ENCODE assay signal across 33 cellular contexts in the genomic region with DNA sequence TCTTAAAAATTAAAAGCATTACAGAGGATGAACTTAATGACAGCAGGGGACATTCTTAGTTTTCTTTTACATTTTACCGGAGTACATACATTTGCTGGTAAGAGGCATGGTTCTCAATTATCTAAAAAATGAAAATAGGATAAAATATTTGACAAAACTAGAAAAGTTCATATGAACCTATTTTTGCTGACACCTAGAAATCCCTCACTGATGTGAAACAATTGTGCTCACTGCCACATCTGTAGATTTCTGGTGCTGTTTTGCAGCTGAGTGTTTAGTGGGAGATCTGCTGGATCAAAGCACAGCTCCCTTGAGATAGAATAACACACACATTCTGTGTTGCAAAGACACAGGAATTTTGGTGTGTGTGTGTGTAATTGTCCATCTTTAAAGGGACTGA.
"Had no signal": no experiment of that assay in that cellular context is flagged by ENCODE, and none has a peak within 500 bp of the region (broad histone marks: within the 10 kb centered on the region; RNA-seq: fewer than 3 reads in every experiment).

No MANE protein-coding gene starts in this region.

- H3K27ac ChIP-seq: adrenal gland, body of pancreas, epithelial cell of prostate, esophagus squamous epithelium, gastroesophageal sphincter, heart right ventricle, hepatocyte, WERI-Rb-1 had no signal

- H3K4me2 ChIP-seq: hepatocyte had no signal

- ATAC-seq: activated CD4-positive, CD25-positive, alpha-beta regulatory T cell treated with anti-CD3 and anti-CD28 coated beads, Interleukin-2, amount 50 U/mL, for 24 hours; activated CD8-positive, alpha-beta T cell treated with anti-CD3 and anti-CD28 coated beads for 36 hours; activated naive CD8-positive, alpha-beta T cell treated with anti-CD3 and anti-CD28 coated beads, Interleukin-2, amount 50 U/mL, for 24 hours; activated T-cell treated with anti-CD3 and anti-CD28 coated beads, Interleukin-2, amount 50 U/mL, for 4 hours; body of pancreas; effector memory CD8-positive, alpha-beta T cell; gastroesophageal sphincter; heart right ventricle had no signal

- H3K27me3 Mint-ChIP-seq: activated CD8-positive, alpha-beta T cell treated with anti-CD3 and anti-CD28 coated beads for 36 hours; activated naive CD4-positive, alpha-beta T cell treated with anti-CD3 and anti-CD28 coated beads, Interleukin-2, amount 50 U/mL, for 24 hours; activated naive CD8-positive, alpha-beta T cell treated with anti-CD3 and anti-CD28 coated beads for 36 hours; effector memory CD8-positive, alpha-beta T cell had no signal

- H3K27me3 ChIP-seq: adrenal gland, body of pancreas, esophagus squamous epithelium, gastroesophageal sphincter, heart right ventricle, hepatocyte had no signal

- DNase-seq: activated B cell treated with CpG ODN at 0.5 μM for 24 hours; activated CD4-positive, alpha-beta T cell treated with anti-CD3 and anti-CD28 coated beads for 48 hours; activated CD4-positive, alpha-beta T cell treated with anti-CD3 and anti-CD28 coated beads, Interleukin-2, amount 50 U/mL, for 1 hour; activated CD4-positive, alpha-beta T cell treated with anti-CD3 and anti-CD28 coated beads, Interleukin-2, amount 50 U/mL, for 48 hours; activated CD8-positive, alpha-beta memory T cell treated with anti-CD3 and anti-CD28 coated beads for 24 hours; activated CD8-positive, alpha-beta T cell treated with anti-CD3 and anti-CD28 coated beads for 36 hours; activated effector memory CD4-positive, alpha-beta T cell treated with anti-CD3 and anti-CD28 coated beads, Interleukin-2, amount 50 U/mL, for 16 hours; activated naive CD4-positive, alpha-beta T cell treated with anti-CD3 and anti-CD28 coated beads for 36 hours; activated naive CD8-positive, alpha-beta T cell treated with anti-CD3 and anti-CD28 coated beads for 36 hours; activated naive CD8-positive, alpha-beta T cell treated with anti-CD3 and anti-CD28 coated beads, Interleukin-2, amount 50 U/mL, for 24 hours; activated T-cell treated with anti-CD3 and anti-CD28 coated beads, Interleukin-2, amount 50 U/mL, for 4 hours; adrenal gland; amygdala; aorta; body of pancreas; caudate nucleus; cortex of kidney; dermis blood vessel endothelial cell; effector CD4-positive, alpha-beta T cell; effector memory CD8-positive, alpha-beta T cell; esophagus squamous epithelium; foreskin melanocyte; heart right ventricle; T1000; WERI-Rb-1 had no signal

- H3K36me3 ChIP-seq: adrenal gland, esophagus squamous epithelium, gastroesophageal sphincter, heart right ventricle, WERI-Rb-1 had no signal

- H3K4me1 ChIP-seq: adrenal gland, body of pancreas, esophagus squamous epithelium, gastroesophageal sphincter, heart right ventricle had no signal

- H2AFZ ChIP-seq: hepatocyte had no signal

- H3K4me1 Mint-ChIP-seq: activated B cell treated with CpG ODN at 0.5 μM for 24 hours; activated naive CD4-positive, alpha-beta T cell treated with anti-CD3 and anti-CD28 coated beads, Interleukin-2, amount 50 U/mL, for 24 hours; activated naive CD8-positive, alpha-beta T cell treated with anti-CD3 and anti-CD28 coated beads for 36 hours had no signal

- H3K4me3 ChIP-seq: adrenal gland, body of pancreas, esophagus squamous epithelium, gastroesophageal sphincter, heart right ventricle, hepatocyte had no signal

- H3K27ac Mint-ChIP-seq: activated B cell treated with CpG ODN at 0.5 μM for 24 hours; activated CD8-positive, alpha-beta T cell treated with anti-CD3 and anti-CD28 coated beads for 36 hours; activated naive CD4-positive, alpha-beta T cell treated with anti-CD3 and anti-CD28 coated beads for 36 hours; activated naive CD4-positive, alpha-beta T cell treated with anti-CD3 and anti-CD28 coated beads, Interleukin-2, amount 50 U/mL, for 24 hours; activated naive CD8-positive, alpha-beta T cell treated with anti-CD3 and anti-CD28 coated beads for 36 hours; activated naive CD8-positive, alpha-beta T cell treated with anti-CD3 and anti-CD28 coated beads, Interleukin-2, amount 50 U/mL, for 24 hours; activated T-helper 2 cell treated with anti-CD3 and anti-CD28 coated beads, Interferon-gamma antibody, Interleukin-2, Interleukin-4, amounts not matched to agents 10 μg/mL and 5 μg/mL and 100 μg/mL, durations not matched to agents 14 hours and 24 hours and 36 hours; T-helper 2 cell treated with Interferon-gamma antibody and Interleukin-4, amounts not matched to agents 5 μg/mL and 100 μg/mL, for 36 hours had no signal

- FAIRE-seq: colon had no signal

- H3K9me3 Mint-ChIP-seq: activated B cell treated with CpG ODN at 0.5 μM for 24 hours; activated naive CD4-positive, alpha-beta T cell treated with anti-CD3 and anti-CD28 coated beads for 36 hours; activated naive CD4-positive, alpha-beta T cell treated with anti-CD3 and anti-CD28 coated beads, Interleukin-2, amount 50 U/mL, for 24 hours had no signal

- H3K4me3 Mint-ChIP-seq: activated B cell treated with CpG ODN at 0.5 μM for 24 hours; activated CD8-positive, alpha-beta T cell treated with anti-CD3 and anti-CD28 coated beads for 36 hours; activated naive CD4-positive, alpha-beta T cell treated with anti-CD3 and anti-CD28 coated beads for 36 hours; activated naive CD4-positive, alpha-beta T cell treated with anti-CD3 and anti-CD28 coated beads, Interleukin-2, amount 50 U/mL, for 24 hours; activated naive CD8-positive, alpha-beta T cell treated with anti-CD3 and anti-CD28 coated beads for 36 hours; activated naive CD8-positive, alpha-beta T cell treated with anti-CD3 and anti-CD28 coated beads, Interleukin-2, amount 50 U/mL, for 24 hours; activated T-cell treated with anti-CD3 and anti-CD28 coated beads, Interleukin-2, amount 50 U/mL, for 4 hours; effector memory CD8-positive, alpha-beta T cell; T-helper 2 cell treated with Interferon-gamma antibody and Interleukin-4, amounts not matched to agents 5 μg/mL and 100 μg/mL, for 36 hours had no signal

- H3K9me3 ChIP-seq: adrenal gland, body of pancreas, esophagus squamous epithelium, gastroesophageal sphincter, heart right ventricle had no signal
